Comparison of ENCODE assay signal across 11 cellular contexts in genomic region chr3:195196266-195196665, GRCh38.
DNase-seq lines count a peak whose midpoint lies in the region; TF ChIP-seq lines count a peak whose summit lies in the region.
"Had no signal": no experiment of that assay in that cellular context is flagged by ENCODE, and none has a peak within 500 bp of the region (broad histone marks: within the 10 kb centered on the region; RNA-seq: fewer than 3 reads in every experiment).

No MANE protein-coding gene starts in this region.

- BruUV-seq in PC-9 (replicated peaks; lab: Mats Ljungman, UMichigan), result no TSS peak

- CTCF ChIA-PET in BJ (lab: Yijun Ruan, JAX) (interaction anchor here (0.8 to 3.0 kb wide), 3 partner anchors 8 to 12 kb away, joined by 3 to 11 read pairs (median 3); no protein-coding TSS in a partner anchor), PC-9 (lab: Charles Lee) (interaction anchor here (0.6 kb wide), 1 partner anchor 41 kb away, joined by 6 read pairs; no protein-coding TSS in a partner anchor)

- H3K9me3 ChIP-seq in PC-9 (ENCODE audit: insufficient read depth, low read depth), result peaks cover 10% of the 10 kb centered on the region; the same call in 1 of the 2 replicates
- peaks cover 6% of the 10 kb centered on the region for H3K9me3 ChIP-seq in neural cell (ENCODE audit: low read length)
- H3K9me3 ChIP-seq in ascending aorta, result peaks cover 0 to 9% of the 10 kb centered on the region in 2 donors

- peak overlapping the region; percentile 22; the same call in 1 of the 2 replicates for H3K27ac ChIP-seq in PC-9
- no peak overlapping the region for H3K27ac ChIP-seq in neural cell (ENCODE audit: low read length)
- no peak overlapping the region for H3K27ac ChIP-seq in ascending aorta
- H3K27ac ChIP-seq: KMS-11, VCaP had no signal

- H3K27me3 ChIP-seq in BJ (ENCODE audit: control insufficient read depth, insufficient read depth, low read length) (no peaks in the 10 kb centered on the region), PC-9 (ENCODE audit: insufficient read depth, low read depth) (no peaks in the 10 kb centered on the region), neural cell (ENCODE audit: insufficient read depth, low read depth, low read length) (no peaks in the 10 kb centered on the region), ascending aorta (no peaks in the 10 kb centered on the region)

- H3K4me3 ChIP-seq in BJ (ENCODE audit: low read depth, low read length), result no peak overlapping the region
- no peak overlapping the region for H3K4me3 ChIP-seq in PC-9
- H3K4me3 ChIP-seq in epithelial cell of esophagus (ENCODE audit: low read length), result no peak overlapping the region
- H3K4me3 ChIP-seq in neural cell (ENCODE audit: low read length), result no peak overlapping the region
- H3K4me3 ChIP-seq in ascending aorta, result no peak overlapping the region

- H4K20me1 ChIP-seq in PC-9 (ENCODE audit: insufficient read depth) (no peaks in the 10 kb centered on the region), neural cell (ENCODE audit: insufficient read depth) (no peaks in the 10 kb centered on the region)

- no peak overlapping the region for H3K9ac ChIP-seq in neural cell (ENCODE audit: low read length)
- H3K9ac ChIP-seq: KMS-11 had no signal

- H3F3A ChIP-seq in PC-9 (ENCODE audit: insufficient read depth, low read depth) (peaks cover 14% of the 10 kb centered on the region; the same call in 1 of the 2 replicates), neural cell (ENCODE audit: insufficient read depth, low read length, poor library complexity, severe bottlenecking) (no peaks in the 10 kb centered on the region)

- POLR2A ChIA-PET in BJ (lab: Charles Lee), result interaction anchor here (1.0 kb wide), 1 partner anchor 12 kb away, joined by 3 read pairs; no protein-coding TSS in a partner anchor
- POLR2A ChIA-PET in PC-9 (lab: Charles Lee; ENCODE audit: unreplicated experiment), result interaction anchor here (1.2 kb wide), 1 partner anchor 44 kb away, joined by 5 read pairs; no protein-coding TSS in a partner anchor

- 0 out of 2 replicates have a peak, but pooled peaks have one; percentile 4 for TF ChIP-seq CTCF in BJ (IDR thresholded peaks at IDR 0.05; ENCODE audit: insufficient read depth, low read depth, low read length)
- TF ChIP-seq CTCF in PC-9 (conservative IDR thresholded peaks at IDR 0.05), result no peak
- no peak for TF ChIP-seq CTCF in epithelial cell of esophagus (IDR thresholded peaks at IDR 0.05; ENCODE audit: insufficient read depth, low read depth, low read length, missing control alignments)
- no peak for TF ChIP-seq CTCF in neural cell (IDR thresholded peaks at IDR 0.05; ENCODE audit: poor library complexity, severe bottlenecking)
- TF ChIP-seq CTCF in ascending aorta (IDR thresholded peaks at IDR 0.05), result no peak

- no peak for TF ChIP-seq RAD21 in neural cell (conservative IDR thresholded peaks at IDR 0.05)

- H3K4me1 ChIP-seq in PC-9 (replicated peaks; ENCODE audit: insufficient read depth) (peaks cover 22% of the 10 kb centered on the region), ascending aorta (no peaks in the 10 kb centered on the region)

- intact Hi-C loops in PC-9 (cut with micrococcal nuclease; ENCODE audit: unreplicated experiment) (no loop called here), ascending aorta (cut with DNase I) (no loop called here)

- H2AFZ ChIP-seq in PC-9, result no peak overlapping the region
- H2AFZ ChIP-seq in neural cell (ENCODE audit: low read depth, low read length), result no peak overlapping the region

- H3K79me2 ChIP-seq in PC-9 (ENCODE audit: low read depth), result no peaks in the 10 kb centered on the region
- no peaks in the 10 kb centered on the region for H3K79me2 ChIP-seq in neural cell (replicated peaks; ENCODE audit: insufficient read depth, low read length)

- H3K4me2 ChIP-seq in PC-9, result no peak overlapping the region
- peak overlapping the region; percentile 16 for H3K4me2 ChIP-seq in neural cell (ENCODE audit: low read length)
- H3K4me2 ChIP-seq: KMS-11 had no signal

- H3K36me3 ChIP-seq in BJ (ENCODE audit: control insufficient read depth, insufficient read depth, low read length), result no peaks in the 10 kb centered on the region
- no peaks in the 10 kb centered on the region for H3K36me3 ChIP-seq in PC-9 (ENCODE audit: low read depth)
- H3K36me3 ChIP-seq in neural cell (ENCODE audit: insufficient read depth, low read length), result no peaks in the 10 kb centered on the region
- H3K36me3 ChIP-seq in ascending aorta, result peaks cover 0 to 3% of the 10 kb centered on the region in 2 donors

- no peak for DNase-seq in BJ (ENCODE audit: low read depth)
- DNase-seq in PC-9, result no peak
- peak; percentile 60 for DNase-seq in epithelial cell of esophagus (ENCODE audit: low read depth)
- no peak for DNase-seq in ascending aorta (ENCODE audit: low spot score in 2 of 2)
- DNase-seq in activated T-cell treated with anti-CD3 and anti-CD28 coated beads, Interleukin-2, amount 50 U/mL, for 48 hours, result no peak
- no peak for DNase-seq in NCI-H1105 (lab: John Stamatoyannopoulos, UW)
- no peak for DNase-seq in OCI-M1 (lab: John Stamatoyannopoulos, UW)
- DNase-seq: NCI-H82 had no signal

- no peak for TF ChIP-seq EP300 in neural cell (conservative IDR thresholded peaks at IDR 0.05; ENCODE audit: poor library complexity, severe bottlenecking)

- H3K9me2 ChIP-seq in PC-9 (ENCODE audit: insufficient read depth) (0 out of 2 replicates have a peak, but pooled peaks cover 3% of the 10 kb centered on the region), neural cell (ENCODE audit: insufficient read depth, low read length) (no peaks in the 10 kb centered on the region)

TF ChIP-seq in neural cell, 6 proteins besides CTCF, POLR2A, EP300 and RAD21:
- TF ChIP-seq REST (IDR thresholded peaks at IDR 0.05; ENCODE audit: borderline replicate concordance) (no peak), SMC3 (conservative IDR thresholded peaks at IDR 0.05; ENCODE audit: poor library complexity) (no peak), MXI1 (conservative IDR thresholded peaks at IDR 0.05; ENCODE audit: poor library complexity, severe bottlenecking) (no peak), EZH2 (IDR thresholded peaks at IDR 0.05; ENCODE audit: borderline replicate concordance, insufficient read depth, low read length, poor library complexity, severe bottlenecking) (no peak), POLR2AphosphoS5 (IDR thresholded peaks at IDR 0.05) (no peak), TAF1 (IDR thresholded peaks at IDR 0.05; ENCODE audit: low read depth) (no peak)
